8 cellular contexts compared by ENCODE assay signal in genomic region chr21:28992526-28993292, GRCh38. TPM values are rescaled to one million over a fixed set of nuclear protein-coding genes. Genes with fewer than 3 reads are reported as not detected.
DNase-seq lines count a peak whose midpoint lies in the region; ATAC-seq and TF ChIP-seq lines count a peak whose summit lies in the region.

Gene LTN1, minus strand, starts transcription at chr21:28992877. Its CDS starts 72 bp downstream, at chr21:28992805.

- H3K4me1 ChIP-seq in cardiac muscle cell (ENCODE audit: low read depth) (peaks cover 8% of the 10 kb centered on the region), parathyroid adenoma (peaks cover 5% of the 10 kb centered on the region), tibial nerve (peaks cover 0 to 34% (median 14%) of the 10 kb centered on the region in 4 donors)

- H3K9ac ChIP-seq in parathyroid adenoma: no peak within 1 kb of the TSS

- H3K9me3 ChIP-seq in cardiac muscle cell (ENCODE audit: low read depth) (no peaks in the 10 kb centered on the region), parathyroid adenoma (ENCODE audit: control insufficient read depth, low read length) (no peaks in the 10 kb centered on the region), tibial nerve (no peaks in the 10 kb centered on the region)

- peak; percentile 37 to 65 for TF ChIP-seq POLR2A in tibial nerve (IDR thresholded peaks at IDR 0.05)

- DNase-seq in GM12864 (ENCODE audit: low read depth) (peak; percentile 99), NCI-H1417 (lab: John Stamatoyannopoulos, UW) (peak; percentile 99 to 100 (median 99)), SW 1271 (lab: John Stamatoyannopoulos, UW) (peak; percentile 90 to 96), cardiac muscle cell (ENCODE audit: low read depth in 1 of 2, low spot score in 1 of 2) (peak; percentile 98 to 100), tibial nerve (ENCODE audit: low spot score in 2 of 2) (peak; percentile 98 to 99)
- DNase-seq in activated naive CD8-positive, alpha-beta T cell treated with anti-CD3 and anti-CD28 coated beads, Interleukin-2, amount 50 U/mL, for 16 hours (ENCODE audit: low read depth, low spot score): peak; percentile 99

- peak within 1 kb of the TSS; percentile 93 for H2AFZ ChIP-seq in parathyroid adenoma

- H3K4me2 ChIP-seq in parathyroid adenoma (ENCODE audit: low read length): peak within 1 kb of the TSS; percentile 88

- TF ChIP-seq CTCF in GM12864 (IDR thresholded peaks at IDR 0.05; ENCODE audit: low read depth, low read length, missing control alignments) (no peak), cardiac muscle cell (IDR thresholded peaks at IDR 0.05; ENCODE audit: low read depth, low read length) (no peak), parathyroid adenoma (IDR thresholded peaks at IDR 0.05) (no peak), tibial nerve (IDR thresholded peaks at IDR 0.05) (no peak)

- H3K27ac ChIP-seq in cardiac muscle cell (peak within 1 kb of the TSS; percentile 83), parathyroid adenoma (peak within 1 kb of the TSS; percentile 73), tibial nerve (peak within 1 kb of the TSS; percentile 65 to 90 (median 87))

- H3K79me2 ChIP-seq in parathyroid adenoma: peaks cover 4% of the 10 kb centered on the region

- 1% methylated on average over 43 of the region's 43 CpGs for WGBS in tibial nerve, 2 donors

- H3K27me3 ChIP-seq in cardiac muscle cell: no peaks in the 10 kb centered on the region
- no peaks in the 10 kb centered on the region for H3K27me3 ChIP-seq in parathyroid adenoma (ENCODE audit: control insufficient read depth, insufficient read depth, low read length)
- H3K27me3 ChIP-seq in tibial nerve: no peaks in the 10 kb centered on the region

- peak; percentile 78 to 86 for TF ChIP-seq EP300 in tibial nerve (IDR thresholded peaks at IDR 0.05)

- H3K4me3 ChIP-seq in GM12864 (ENCODE audit: low read depth, low read length) (peak within 1 kb of the TSS; percentile 66), cardiac muscle cell (peak within 1 kb of the TSS; percentile 79), parathyroid adenoma (ENCODE audit: low read depth, low read length) (peak within 1 kb of the TSS; percentile 94), tibial nerve (peak within 1 kb of the TSS; percentile 62 to 88 (median 72))

- ATAC-seq in HG02759 (IDR thresholded peaks at IDR 0.05; ENCODE audit: unreplicated experiment): peak; percentile 96

- no peaks in the 10 kb centered on the region for H3K36me3 ChIP-seq in cardiac muscle cell
- no peaks in the 10 kb centered on the region for H3K36me3 ChIP-seq in parathyroid adenoma (ENCODE audit: control insufficient read depth, insufficient read depth, low read length)
- H3K36me3 ChIP-seq in tibial nerve: peaks cover 0 to 9% (median 0%) of the 10 kb centered on the region in 3 donors

RNA-seq across cellular contexts. Expression of gene LTN1, which starts in this region (rescaled TPM):
- 11.4 and 16.9 TPM in 2 replicates for total RNA-seq in cardiac muscle cell
- 10.7 and 14.1 TPM in 2 replicates for polyA plus RNA-seq in cardiac muscle cell
- total RNA-seq in tibial nerve: 10 to 100 TPM; 25.2 to 45.4 (median 29.4) TPM

Comparison
In these comparisons a context has a peak if more than half of its experiments do, and no peak if none do; other contexts are left out.
1. Peak in every context shown above with its lines: DNase-seq, ATAC-seq, H3K4me3 ChIP-seq and H3K27ac ChIP-seq.